ENCODE assay signal across 15 cellular contexts in the genomic region with DNA sequence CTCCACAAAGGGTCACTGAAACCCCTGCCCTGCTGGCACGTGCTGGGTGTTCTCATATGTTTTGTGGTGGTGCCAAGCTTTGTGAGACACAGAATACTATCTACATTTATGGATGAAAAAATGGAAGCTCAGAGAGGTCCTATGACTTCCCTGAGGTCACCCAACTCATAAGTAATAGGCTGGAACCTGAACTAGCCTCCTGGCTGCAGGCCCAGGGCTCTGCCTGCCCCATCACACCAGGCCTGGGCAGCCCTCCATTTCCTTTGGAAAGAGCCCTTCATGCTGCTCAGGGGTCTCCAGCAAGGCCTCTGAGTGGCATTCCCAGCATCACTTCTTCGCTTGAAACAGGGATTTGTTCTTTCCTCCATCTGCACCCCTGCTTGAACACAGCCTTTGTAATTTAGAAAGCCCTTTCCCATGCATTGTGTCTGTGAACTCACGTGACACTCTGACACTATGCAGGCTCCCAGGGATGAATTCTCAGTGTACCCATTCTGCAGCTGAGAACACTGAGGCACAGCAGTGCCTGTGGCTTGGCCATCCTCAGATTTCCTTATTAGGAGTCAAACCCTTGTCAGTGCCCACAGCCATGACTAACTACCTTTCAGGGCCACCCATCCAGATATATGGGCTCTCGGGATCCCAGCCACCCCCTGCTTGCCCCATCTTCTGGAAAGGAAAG.
DNase-seq lines count a peak whose midpoint lies in the region; ATAC-seq and TF ChIP-seq lines count a peak whose summit lies in the region.
"Had no signal": no experiment of that assay in that cellular context is flagged by ENCODE, and none has a peak within 500 bp of the region (broad histone marks: within the 10 kb centered on the region; RNA-seq: fewer than 3 reads in every experiment).

No MANE protein-coding gene starts in this region.

- POLR2A ChIA-PET in HEK293T (lab: Yijun Ruan, JAX) = no interaction called here

- H3K9me3 Mint-ChIP-seq in nephron progenitor cell (no peaks in the 10 kb centered on the region), immature natural killer cell (no peaks in the 10 kb centered on the region)
- H3K9me3 Mint-ChIP-seq: activated T-helper 2 cell treated with anti-CD3 and anti-CD28 coated beads, Interferon-gamma antibody, Interleukin-2, Interleukin-4, amounts not matched to agents 10 μg/mL and 5 μg/mL and 100 μg/mL, durations not matched to agents 14 hours and 24 hours and 36 hours; H9 had no signal

- H3K4me3 ChIP-seq in fibroblast of the aortic adventitia (ENCODE audit: low read depth, low read length) = no peak overlapping the region

- H3K27me3 Mint-ChIP-seq in nephron progenitor cell (ENCODE audit: low read depth, poor library complexity) (peaks cover 3% of the 10 kb centered on the region), immature natural killer cell (ENCODE audit: low read depth in 3 of 3) (peaks cover 0 to 5% (median 0%) of the 10 kb centered on the region in 3 donors)

- peak; percentile 73 for DNase-seq in Right ventricle myocardium superior
- no peak for DNase-seq in cardiac septum (ENCODE audit: low spot score)
- peak; percentile 74 for DNase-seq in fibroblast of the aortic adventitia (ENCODE audit: low read depth)
- no peak for DNase-seq in nephron progenitor cell
- no peak for DNase-seq in stimulated activated CD4-positive, alpha-beta T cell treated with anti-CD3 and anti-CD28 coated beads, Interleukin-12 subunit alpha, Interleukin-12 subunit beta, amount 100 ng/mL, for 4 hours
- DNase-seq in HEK293T (ENCODE audit: extremely low spot score) = no peak
- no peak for DNase-seq in dermis blood vessel endothelial cell
- DNase-seq in immature natural killer cell = no peak
- DNase-seq: ACHN, aorta, H9, mammary epithelial cell, NCI-H1417, OCI-M1 had no signal

- TF ChIP-seq CTCF in fibroblast of the aortic adventitia (IDR thresholded peaks at IDR 0.05; ENCODE audit: insufficient read depth, low read length) (no peak), nephron progenitor cell (IDR thresholded peaks at IDR 0.05) (no peak)

- H3K4me1 Mint-ChIP-seq in nephron progenitor cell = peaks cover 56% of the 10 kb centered on the region
- H3K4me1 Mint-ChIP-seq in immature natural killer cell = no peaks in the 10 kb centered on the region

- CTCF ChIA-PET in HEK293T (lab: Yijun Ruan, JAX) = no interaction called here

- intact Hi-C loops in Right ventricle myocardium superior (cut with DNase I) (no loop called here), cardiac septum (cut with DNase I) (no loop called here)

- H3K36me3 Mint-ChIP-seq in nephron progenitor cell (ENCODE audit: low read depth) (peaks cover 46% of the 10 kb centered on the region), immature natural killer cell (peaks cover 4 to 17% (median 14%) of the 10 kb centered on the region in 3 donors)

- H3K4me3 Mint-ChIP-seq in nephron progenitor cell = no peak overlapping the region
- no peak overlapping the region for H3K4me3 Mint-ChIP-seq in immature natural killer cell
- H3K4me3 Mint-ChIP-seq: H9 had no signal

- H3K27ac Mint-ChIP-seq in nephron progenitor cell (peak overlapping the region; percentile 70), immature natural killer cell (no peak overlapping the region)
- H3K27ac Mint-ChIP-seq: activated T-helper 2 cell treated with anti-CD3 and anti-CD28 coated beads, Interferon-gamma antibody, Interleukin-2, Interleukin-4, amounts not matched to agents 10 μg/mL and 5 μg/mL and 100 μg/mL, durations not matched to agents 14 hours and 24 hours and 36 hours had no signal

- no peak for ATAC-seq in Right ventricle myocardium superior (ENCODE audit: poor library complexity)

TF ChIP-seq in HEK293T, 16 proteins besides CTCF, POLR2A, EP300 and RAD21:
- no peak for TF ChIP-seq FOXM1 (IDR thresholded peaks at IDR 0.05; ENCODE audit: borderline replicate concordance)
- TF ChIP-seq HDGF (IDR thresholded peaks at IDR 0.05; ENCODE audit: borderline replicate concordance) = no peak
- TF ChIP-seq SP1 (IDR thresholded peaks at IDR 0.05) = no peak

Comparison
In these comparisons a context has a peak if more than half of its experiments do, and no peak if none do; other contexts are left out.
1. DNase-seq: peak in Right ventricle myocardium superior (single experiment) and fibroblast of the aortic adventitia (single experiment); none in cardiac septum (single experiment), nephron progenitor cell (single experiment), stimulated activated CD4-positive, alpha-beta T cell treated with anti-CD3 and anti-CD28 coated beads, Interleukin-12 subunit alpha, Interleukin-12 subunit beta, amount 100 ng/mL, for 4 hours (single experiment), HEK293T (single experiment), dermis blood vessel endothelial cell (single experiment) and immature natural killer cell (0 of 3).